Comparison of ENCODE assay signal across 8 cellular contexts in genomic region chr4:47926667-47927258, GRCh38. TPM values are rescaled to one million over a fixed set of nuclear protein-coding genes. Genes with fewer than 3 reads are reported as not detected.
A peak's percentile ranks its signal among the peaks of the same experiment; 100 is the strongest.
DNase-seq lines count a peak whose midpoint lies in the region; ATAC-seq and TF ChIP-seq lines count a peak whose summit lies in the region.

No MANE protein-coding gene starts in this region.

- H3K79me2 ChIP-seq in OCI-LY3 (ENCODE audit: low read length) = no peaks in the 10 kb centered on the region

- H3K4me3 ChIP-seq in OCI-LY3 (ENCODE audit: low read length) (peak overlapping the region; percentile 75), aorta (ENCODE audit: low read length in 2 of 2) (no peak overlapping the region)

- no peaks in the 10 kb centered on the region for H3K27me3 ChIP-seq in OCI-LY3 (ENCODE audit: low read depth, low read length)
- no peaks in the 10 kb centered on the region for H3K27me3 ChIP-seq in aorta (ENCODE audit: control insufficient read depth in 1 of 2, insufficient read depth in 2 of 2, low read length in 1 of 2)

- peak overlapping the region; percentile 85 for H3K4me2 ChIP-seq in OCI-LY3 (ENCODE audit: low read length)

- H3K9me3 ChIP-seq in OCI-LY3 (ENCODE audit: insufficient read depth, low read length) (peaks cover 10% of the 10 kb centered on the region; the same call in 1 of the 2 replicates), aorta (ENCODE audit: control insufficient read depth, low read length) (no peaks in the 10 kb centered on the region)

- intact Hi-C loops in aorta (cut with DNase I) = loop anchor here in 1 of 2 donors (5.0 kb wide), 1 partner anchor 156 kb away; no protein-coding TSS in a partner anchor

- H3K4me1 ChIP-seq in OCI-LY3 (ENCODE audit: low read length) = peaks cover 46% of the 10 kb centered on the region
- no peaks in the 10 kb centered on the region for H3K4me1 ChIP-seq in aorta (ENCODE audit: control insufficient read depth in 1 of 2, insufficient read depth in 2 of 2, low read length in 2 of 2)

- H2AFZ ChIP-seq in OCI-LY3 (ENCODE audit: low read depth, low read length) = peak overlapping the region; percentile 81

- ATAC-seq in GM19025 (IDR thresholded peaks at IDR 0.05; ENCODE audit: low read depth, unreplicated experiment) (peak; percentile 89), HG03159 (IDR thresholded peaks at IDR 0.05; ENCODE audit: unreplicated experiment) (peak; percentile 85), aorta (ENCODE audit: low FRiP score) (peak; percentile 71)

- H3K27ac ChIP-seq in OCI-LY3 (ENCODE audit: low read length) = no peak overlapping the region
- no peak overlapping the region for H3K27ac ChIP-seq in aorta (ENCODE audit: low read depth in 1 of 2, low read length in 2 of 2)

- 5 to 6% methylated on average over 15 of the region's 15 CpGs for WGBS in aorta, 2 donors

- peaks cover 10% of the 10 kb centered on the region for H3K36me3 ChIP-seq in OCI-LY3 (replicated peaks; ENCODE audit: low read depth, low read length)
- no peaks in the 10 kb centered on the region for H3K36me3 ChIP-seq in aorta (ENCODE audit: control insufficient read depth in 1 of 2, insufficient read depth in 2 of 2, low read length in 1 of 2)

- peak; percentile 36 for DNase-seq in CD1c-positive myeloid dendritic cell (ENCODE audit: extremely low spot score)
- peak; percentile 17 for DNase-seq in activated T-helper 9 cell treated with anti-CD3 and anti-CD28 coated beads, Interleukin-2, amount 50 U/mL, for 16 hours (ENCODE audit: low read depth)
- peak; percentile 49 for DNase-seq in foreskin melanocyte
- DNase-seq in occipital lobe (lab: John Stamatoyannopoulos, UW) = peak; percentile 36
- peak in 1 of 2 donors; percentile 45 for DNase-seq in aorta

- H3K9ac ChIP-seq in OCI-LY3 (ENCODE audit: low read length) = peak overlapping the region; percentile 30; the same call in 1 of the 2 replicates

- peak; percentile 86 for TF ChIP-seq CTCF in OCI-LY3 (IDR thresholded peaks at IDR 0.05; ENCODE audit: low read depth, low read length)

- H4K20me1 ChIP-seq in OCI-LY3 (ENCODE audit: insufficient read depth, low read length) = no peaks in the 10 kb centered on the region

RNA-seq across cellular contexts. Expression of gene NFXL1, which starts 12.4 kb away (rescaled TPM):
- total RNA-seq in occipital lobe = 17.5 TPM
- total RNA-seq in aorta = 10 to 100 TPM; 13.7 to 16.7 TPM
- 1 to 10 TPM; 6.0 to 8.2 TPM for polyA plus RNA-seq in aorta
